14 cellular contexts compared by ENCODE assay signal in the genomic region with DNA sequence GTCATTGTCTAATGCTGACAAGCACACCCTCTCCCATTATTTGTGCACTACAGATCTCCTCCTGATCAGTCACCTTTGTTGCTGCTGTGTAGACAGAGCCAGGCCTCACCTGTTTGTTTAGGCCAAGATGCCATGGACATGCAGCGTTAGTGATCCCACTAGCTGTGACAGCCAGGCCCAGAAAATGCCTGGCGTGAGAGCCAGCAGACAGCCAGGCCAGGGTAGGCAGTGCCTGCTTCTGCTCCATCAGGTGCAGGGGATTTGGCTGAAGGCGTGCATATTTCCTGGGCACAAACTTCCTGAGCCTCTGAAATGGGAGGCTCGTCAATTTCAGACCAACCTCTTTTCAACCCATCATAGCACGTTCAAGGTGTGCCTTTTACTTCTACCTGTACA. TPM values are rescaled to one million over a fixed set of nuclear protein-coding genes. Genes with fewer than 3 reads are reported as not detected.
DNase-seq lines count a peak whose midpoint lies in the region; ATAC-seq and TF ChIP-seq lines count a peak whose summit lies in the region.
"Had no signal": no experiment of that assay in that cellular context is flagged by ENCODE, and none has a peak within 500 bp of the region (broad histone marks: within the 10 kb centered on the region; RNA-seq: fewer than 3 reads in every experiment).

No MANE protein-coding gene starts in this region.

- WGBS in sigmoid colon, 2 donors = 86 to 90% methylated on average over 5 of the region's 5 CpGs

- peaks cover 0 to 13% (median 0%) of the 10 kb centered on the region in 4 donors for H3K36me3 ChIP-seq in sigmoid colon

- peaks cover 23% of the 10 kb centered on the region for H3K4me1 Mint-ChIP-seq in T-helper 2 cell treated with Interferon-gamma antibody and Interleukin-4, amounts not matched to agents 5 μg/mL and 100 μg/mL, for 36 hours (ENCODE audit: low read depth)
- peaks cover 31% of the 10 kb centered on the region for H3K4me1 Mint-ChIP-seq in central memory CD8-positive, alpha-beta T cell

- no peak for ATAC-seq in central memory CD8-positive, alpha-beta T cell (replicated peaks; ENCODE audit: extremely low read depth, poor library complexity, severe bottlenecking)
- ATAC-seq in GM21381 (IDR thresholded peaks at IDR 0.05; ENCODE audit: unreplicated experiment) = no peak

- no peaks in the 10 kb centered on the region for H3K9me3 Mint-ChIP-seq in T-helper 2 cell treated with Interferon-gamma antibody and Interleukin-4, amounts not matched to agents 5 μg/mL and 100 μg/mL, for 36 hours
- H3K9me3 Mint-ChIP-seq in central memory CD8-positive, alpha-beta T cell = no peaks in the 10 kb centered on the region

- no peaks in the 10 kb centered on the region for H3K27me3 Mint-ChIP-seq in T-helper 2 cell treated with Interferon-gamma antibody and Interleukin-4, amounts not matched to agents 5 μg/mL and 100 μg/mL, for 36 hours (ENCODE audit: low read depth)
- H3K27me3 Mint-ChIP-seq in central memory CD8-positive, alpha-beta T cell = no peaks in the 10 kb centered on the region

- H3K9me3 ChIP-seq in sigmoid colon = no peaks in the 10 kb centered on the region
- H3K9me3 ChIP-seq: Peyer's patch, spleen had no signal

- no peaks in the 10 kb centered on the region for H3K27me3 ChIP-seq in sigmoid colon
- H3K27me3 ChIP-seq: Peyer's patch, spleen had no signal

- H3K4me3 Mint-ChIP-seq in T-helper 2 cell treated with Interferon-gamma antibody and Interleukin-4, amounts not matched to agents 5 μg/mL and 100 μg/mL, for 36 hours = peak overlapping the region; percentile 10
- H3K4me3 Mint-ChIP-seq in central memory CD8-positive, alpha-beta T cell = no peak overlapping the region

- TF ChIP-seq EP300 in sigmoid colon (IDR thresholded peaks at IDR 0.05) = no peak

- peak overlapping the region in 3 of 4 donors; percentile 77 to 92 (median 87) for H3K27ac ChIP-seq in sigmoid colon
- H3K27ac ChIP-seq: VCaP had no signal

- peak overlapping the region; percentile 92 for H3K27ac Mint-ChIP-seq in T-helper 2 cell treated with Interferon-gamma antibody and Interleukin-4, amounts not matched to agents 5 μg/mL and 100 μg/mL, for 36 hours
- H3K27ac Mint-ChIP-seq in central memory CD8-positive, alpha-beta T cell (ENCODE audit: low read depth) = peak overlapping the region; percentile 60

- H3K4me1 ChIP-seq in sigmoid colon = peaks cover 6 to 75% (median 58%) of the 10 kb centered on the region in 4 donors

- H3K36me3 Mint-ChIP-seq in T-helper 2 cell treated with Interferon-gamma antibody and Interleukin-4, amounts not matched to agents 5 μg/mL and 100 μg/mL, for 36 hours (ENCODE audit: low read depth) = peaks cover 23% of the 10 kb centered on the region
- H3K36me3 Mint-ChIP-seq in central memory CD8-positive, alpha-beta T cell (ENCODE audit: insufficient read depth) = peaks cover 15% of the 10 kb centered on the region

- TF ChIP-seq CTCF in sigmoid colon (IDR thresholded peaks at IDR 0.05) = no peak

- H3K4me3 ChIP-seq in sigmoid colon = no peak overlapping the region

- TF ChIP-seq POLR2A in sigmoid colon (IDR thresholded peaks at IDR 0.05) (no peak), erythroblast (IDR thresholded peaks at IDR 0.05; ENCODE audit: low read length) (no peak)

- intact Hi-C loops in sigmoid colon (cut with DNase I) = no loop called here

- no peak for DNase-seq in T-helper 2 cell treated with Interferon-gamma antibody and Interleukin-4, amounts not matched to agents 5 μg/mL and 100 μg/mL, for 36 hours (ENCODE audit: low spot score)
- DNase-seq in T-helper 2 cell (no peak), NCI-H146 treated with DMSO at 0.1 percent for 48 hours (lab: John Stamatoyannopoulos, UW; ENCODE audit: unreplicated experiment) (peak; percentile 84), sigmoid colon (peak; percentile 46), erythroblast (lab: John Stamatoyannopoulos, UW) (no peak), NCI-H82 treated with DMSO at 0.1 percent for 48 hours (lab: John Stamatoyannopoulos, UW; ENCODE audit: unreplicated experiment) (no peak)
- no peak for DNase-seq in central memory CD8-positive, alpha-beta T cell (ENCODE audit: low spot score in 2 of 2)
- DNase-seq: 8988T, NCI-H1930 had no signal

RNA-seq across cellular contexts. Expression of a gene that starts 27.3 kb away (rescaled TPM):
- 10 to 100 TPM; 30.4 to 68.5 (median 58.2) TPM for total RNA-seq in sigmoid colon
- polyA plus RNA-seq in sigmoid colon = 10 to 100 TPM; 34.2 to 57.1 (median 42.0) TPM

RNA-seq across cellular contexts. Expression of a gene that starts 29.2 kb away (rescaled TPM):
- 10 to 100 TPM; 28.1 to 52.3 (median 40.0) TPM for total RNA-seq in sigmoid colon
- 10 to 100 TPM; 64.3 to 91.8 (median 79.1) TPM for polyA plus RNA-seq in sigmoid colon

RNA-seq across cellular contexts. Expression of a gene that starts 55.2 kb away (rescaled TPM):
- total RNA-seq in sigmoid colon = not detected
- not detected for polyA plus RNA-seq in sigmoid colon
- total RNA-seq: HT1080, Peyer's patch, spleen had no signal
- polyA plus RNA-seq: spleen had no signal

Comparison
In these comparisons a context has a peak if more than half of its experiments do, and no peak if none do; other contexts are left out.
1. DNase-seq: peak in NCI-H146 treated with DMSO at 0.1 percent for 48 hours (single experiment) and sigmoid colon (single experiment); none in T-helper 2 cell treated with Interferon-gamma antibody and Interleukin-4, amounts not matched to agents 5 μg/mL and 100 μg/mL, for 36 hours (single experiment), T-helper 2 cell (0 of 5), central memory CD8-positive, alpha-beta T cell (0 of 2), erythroblast (0 of 2) and NCI-H82 treated with DMSO at 0.1 percent for 48 hours (single experiment).